8 cellular contexts compared by ENCODE assay signal in genomic region chr6:33585403-33586107, GRCh38. TPM values are rescaled to one million over a fixed set of nuclear protein-coding genes. Genes with fewer than 3 reads are reported as not detected.
DNase-seq lines count a peak whose midpoint lies in the region; ATAC-seq and TF ChIP-seq lines count a peak whose summit lies in the region.

No MANE protein-coding gene starts in this region.

- peak overlapping the region; percentile 24 for H3K4me3 ChIP-seq in HUES64 (ENCODE audit: low read length)

- H3K27me3 ChIP-seq in HUES64 (ENCODE audit: insufficient read depth, low read length), result no peaks in the 10 kb centered on the region

- H3K36me3 ChIP-seq in HUES64 (ENCODE audit: insufficient read depth, low read length), result no peaks in the 10 kb centered on the region

- peaks cover 9% of the 10 kb centered on the region for H3K4me1 ChIP-seq in HUES64 (ENCODE audit: insufficient read depth, low read length)

- intact Hi-C loops in natural killer cell (cut with micrococcal nuclease), result loop anchor here (1.0 kb wide), 3 partner anchors 47 to 159 kb away; no protein-coding TSS in a partner anchor

- peak; percentile 100 for TF ChIP-seq CTCF in natural killer cell (IDR thresholded peaks at IDR 0.05)

- H3K27ac Mint-ChIP-seq in natural killer cell, result peak overlapping the region; percentile 54 to 70

- H3K36me3 Mint-ChIP-seq in natural killer cell, result no peaks in the 10 kb centered on the region

- no peaks in the 10 kb centered on the region for H3K9me3 ChIP-seq in HUES64 (ENCODE audit: insufficient read depth, low read depth, low read length)

- no peak overlapping the region for H3K4me3 Mint-ChIP-seq in natural killer cell

- H3K9ac ChIP-seq in HUES64 (ENCODE audit: low read depth, low read length), result no peak overlapping the region

- 27% methylated on average over 13 of the region's 14 CpGs for WGBS in HUES64

- DNase-seq in AML-193 (lab: John Stamatoyannopoulos, UW) (peak; percentile 60 to 67), OCI-M1 (lab: John Stamatoyannopoulos, UW) (peak; percentile 92), activated T-cell treated with anti-CD3 and anti-CD28 coated beads for 48 hours (ENCODE audit: low read depth) (peak; percentile 89), natural killer cell (peak; percentile 90)
- peak; percentile 62 to 84 (median 80) for DNase-seq in stimulated activated naive CD4-positive, alpha-beta T cell (lab: John Stamatoyannopoulos, UW)

- H3K9me3 Mint-ChIP-seq in natural killer cell, result no peaks in the 10 kb centered on the region

- H3K27me3 Mint-ChIP-seq in natural killer cell (ENCODE audit: low read depth in 2 of 2), result no peaks in the 10 kb centered on the region

- peak; percentile 68 for ATAC-seq in GM19025 (IDR thresholded peaks at IDR 0.05; ENCODE audit: low read depth, unreplicated experiment)
- peak; percentile 69 for ATAC-seq in esophagus mucosa
- ATAC-seq in natural killer cell, result peak; percentile 93 to 98 (median 97)

- peaks cover 0 to 12% of the 10 kb centered on the region in 2 donors for H3K4me1 Mint-ChIP-seq in natural killer cell

- no peak overlapping the region for H3K27ac ChIP-seq in HUES64 (ENCODE audit: low read depth, low read length)

RNA-seq across cellular contexts. Expression of gene BAK1, which starts 5.5 kb away (rescaled TPM):
- polyA plus RNA-seq in HUES64 (2013, experiment 1 of 2), result 36.2 TPM
- 35.6 TPM for polyA plus RNA-seq in HUES64 (2013, experiment 2 of 2)
- total RNA-seq in esophagus mucosa (33.5 TPM), natural killer cell (10 to 100 TPM; 36.3 to 49.8 (median 40.7) TPM)

RNA-seq across cellular contexts. Expression of gene ITPR3, which starts 35.6 kb away (rescaled TPM):
- 11.4 TPM for polyA plus RNA-seq in HUES64 (2013, experiment 1 of 2)
- 12.3 TPM for polyA plus RNA-seq in HUES64 (2013, experiment 2 of 2)
- total RNA-seq in esophagus mucosa, result 23.7 TPM
- total RNA-seq in natural killer cell, result 10 to 100 TPM; 45.5 to 66.7 (median 46.0) TPM
